Comparison of ENCODE assay signal across 19 cellular contexts in the genomic region with DNA sequence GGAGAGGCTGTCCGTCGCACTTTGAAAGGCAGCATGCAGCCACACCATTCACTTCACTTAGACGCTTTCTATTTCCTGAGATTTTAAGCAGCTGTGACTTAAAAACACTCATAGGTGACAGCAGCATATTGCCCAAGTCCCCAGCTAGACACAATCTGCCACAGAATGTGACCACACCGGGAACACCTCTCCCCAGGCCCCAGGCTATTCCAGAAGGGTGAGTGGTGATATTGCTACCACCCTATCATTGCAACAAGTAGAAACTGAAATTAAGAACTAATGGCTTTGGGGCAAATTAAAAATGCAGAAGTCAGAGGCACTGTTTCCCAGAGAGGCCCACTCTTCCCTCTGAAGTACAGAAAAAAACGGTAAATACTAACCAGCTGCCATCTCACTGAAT. TPM values are rescaled to one million over a fixed set of nuclear protein-coding genes. Genes with fewer than 3 reads are reported as not detected.
"Had no signal": no experiment of that assay in that cellular context is flagged by ENCODE, and none has a peak within 500 bp of the region (broad histone marks: within the 10 kb centered on the region; RNA-seq: fewer than 3 reads in every experiment).

No MANE protein-coding gene starts in this region.

- H3K4me3 ChIP-seq: heart left ventricle, mucosa of descending colon, tibial artery had no signal

- H3K4me3 Mint-ChIP-seq: activated naive CD8-positive, alpha-beta T cell treated with anti-CD3 and anti-CD28 coated beads, Interleukin-2, amount 10 ng/mL, durations not matched to agents 7 days and 5 days; naive thymus-derived CD8-positive, alpha-beta T cell had no signal

- DNase-seq: activated CD4-positive, alpha-beta T cell treated with anti-CD3 and anti-CD28 coated beads, Interleukin-2, amount 50 U/mL, for 1 hour; activated CD8-positive, alpha-beta memory T cell treated with anti-CD3 and anti-CD28 coated beads for 24 hours; activated naive CD4-positive, alpha-beta T cell; activated naive CD8-positive, alpha-beta T cell treated with anti-CD3 and anti-CD28 coated beads, Interleukin-2, amount 10 ng/mL, durations not matched to agents 7 days and 5 days; anterior cingulate cortex; brain microvascular endothelial cell; cerebellar nuclear complex; effector memory CD4-positive, alpha-beta T cell; heart left ventricle; left cardiac atrium; mucosa of descending colon; naive thymus-derived CD8-positive, alpha-beta T cell; stimulated activated CD4-positive, alpha-beta T cell treated with anti-CD3 and anti-CD28 coated beads, Interleukin-1b, Interleukin-23, amount 100 ng/mL, for 48 hours; tibial artery had no signal

- H3K27ac Mint-ChIP-seq: activated naive CD8-positive, alpha-beta T cell treated with anti-CD3 and anti-CD28 coated beads, Interleukin-2, amount 10 ng/mL, durations not matched to agents 7 days and 5 days had no signal

- H3K9me3 Mint-ChIP-seq: activated naive CD8-positive, alpha-beta T cell treated with anti-CD3 and anti-CD28 coated beads, Interleukin-2, amount 10 ng/mL, durations not matched to agents 7 days and 5 days; naive thymus-derived CD8-positive, alpha-beta T cell had no signal

- H3K27me3 Mint-ChIP-seq: activated naive CD8-positive, alpha-beta T cell treated with anti-CD3 and anti-CD28 coated beads, Interleukin-2, amount 10 ng/mL, durations not matched to agents 7 days and 5 days; naive thymus-derived CD8-positive, alpha-beta T cell had no signal

- H3K36me3 ChIP-seq: brain microvascular endothelial cell had no signal

- ATAC-seq: activated CD4-positive, CD25-positive, alpha-beta regulatory T cell treated with anti-CD3 and anti-CD28 coated beads, Interleukin-2, amount 50 U/mL, for 24 hours; heart left ventricle; left cardiac atrium; naive thymus-derived CD8-positive, alpha-beta T cell had no signal

- H3K27me3 ChIP-seq: brain microvascular endothelial cell, heart left ventricle, tibial artery had no signal

RNA-seq across cellular contexts. Expression of gene CLRN2, which starts 38.2 kb away (rescaled TPM):
- total RNA-seq: activated naive CD8-positive, alpha-beta T cell treated with anti-CD3 and anti-CD28 coated beads, Interleukin-2, amount 10 ng/mL, durations not matched to agents 7 days and 5 days; fibroblast of lung; frontal cortex; heart left ventricle; left cardiac atrium; lung microvascular endothelial cell; mucosa of descending colon; naive thymus-derived CD8-positive, alpha-beta T cell; renal cortical epithelial cell had no signal
